Comparison of ENCODE assay signal across 8 cellular contexts in the genomic region with DNA sequence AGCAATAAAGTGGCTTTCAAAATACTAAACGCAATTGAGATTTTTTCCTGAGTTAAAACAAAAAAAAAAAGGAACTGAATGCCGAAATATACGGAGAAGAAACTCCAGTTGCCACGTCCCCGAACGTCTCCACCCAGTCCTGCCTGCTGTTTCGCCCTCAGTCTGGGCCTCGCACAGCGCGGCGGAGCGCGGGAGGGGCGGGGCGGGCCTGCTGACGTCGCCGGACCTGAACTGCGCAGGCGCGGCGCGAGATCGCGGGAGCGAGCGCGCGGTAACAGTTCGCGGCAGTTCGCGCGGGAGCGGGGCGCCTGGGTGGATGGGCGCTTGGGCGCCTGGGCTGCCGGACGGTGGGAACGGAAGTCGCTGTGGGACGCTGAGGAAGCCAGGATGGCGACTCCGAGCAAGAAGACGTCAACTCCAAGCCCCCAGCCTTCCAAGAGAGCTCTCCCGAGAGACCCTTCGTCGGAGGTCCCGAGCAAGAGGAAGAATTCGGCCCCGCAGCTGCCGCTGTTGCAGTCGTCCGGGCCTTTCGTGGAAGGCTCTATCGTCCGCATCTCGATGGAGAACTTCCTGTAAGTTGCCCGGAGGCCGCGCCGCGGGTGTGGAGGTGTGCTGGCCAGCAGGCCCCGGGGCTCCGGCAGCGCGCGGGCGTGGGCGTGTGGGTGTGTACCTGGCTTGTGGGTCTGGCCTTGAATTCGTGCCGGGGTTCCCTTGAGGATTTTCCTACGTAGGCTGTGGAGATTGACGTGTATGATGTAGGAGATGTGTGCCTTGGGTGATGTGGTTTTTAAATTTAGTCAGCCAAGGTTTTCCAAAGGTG. TPM values are rescaled to one million over a fixed set of nuclear protein-coding genes. Genes with fewer than 3 reads are reported as not detected.
DNase-seq lines count a peak whose midpoint lies in the region; ATAC-seq and TF ChIP-seq lines count a peak whose summit lies in the region.

Gene SMC5 (plus strand): TSS at position 287 of the 820 bp plus-strand sequence. CDS start 101 bp downstream, at position 388.

- peak within 1 kb of the TSS; percentile 95 for H3K4me2 ChIP-seq in PC-3 (ENCODE audit: low read length)

- BruUV-seq in PC-3 (replicated peaks; lab: Mats Ljungman, UMichigan) = no TSS peak

- H3K9ac ChIP-seq in PC-3 (ENCODE audit: low read length) = peak within 1 kb of the TSS; percentile 97

- no peaks in the 10 kb centered on the region for H3F3A ChIP-seq in PC-3 (ENCODE audit: low read length, unreplicated experiment)

- H3K9me3 ChIP-seq in PC-3 (ENCODE audit: low read length) = no peaks in the 10 kb centered on the region
- no peaks in the 10 kb centered on the region for H3K9me3 ChIP-seq in mucosa of descending colon

- peak within 1 kb of the TSS; percentile 75 for H3K4me3 ChIP-seq in Jurkat, Clone E6-1 (ENCODE audit: low read length)
- H3K4me3 ChIP-seq in PC-3 (ENCODE audit: low read length) (peak within 1 kb of the TSS; percentile 97), mucosa of descending colon (peak within 1 kb of the TSS; percentile 78)

- no peak for TF ChIP-seq CTCF in PC-3 (conservative IDR thresholded peaks at IDR 0.05; ENCODE audit: low read depth, low read length)
- no peak for TF ChIP-seq CTCF in mucosa of descending colon (IDR thresholded peaks at IDR 0.05)

- POLR2A ChIA-PET in PC-3 (lab: Charles Lee; ENCODE audit: unreplicated experiment) = no interaction called here

- DNase-seq in DMS153 treated with DMSO at 0.1 percent for 48 hours (lab: John Stamatoyannopoulos, UW; ENCODE audit: unreplicated experiment) (peak; percentile 83), PC-3 (peak; percentile 82), activated T-cell treated with anti-CD3 and anti-CD28 coated beads for 48 hours (ENCODE audit: low read depth) (peak; percentile 91), epithelial cell of prostate (ENCODE audit: low read depth, low spot score) (peak; percentile 64), mucosa of descending colon (peak; percentile 89 to 96 (median 94))
- DNase-seq in Jurkat, Clone E6-1 (ENCODE audit: low read depth, low spot score) = peak; percentile 81
- DNase-seq in stimulated activated CD8-positive, alpha-beta memory T cell treated with anti-CD3 and anti-CD28 coated beads, Interleukin-4, amount 100 ng/mL, for 1 hour (ENCODE audit: low read depth in 2 of 2, low spot score in 1 of 2) = peak; percentile 61 to 77

- H3K9me2 ChIP-seq in PC-3 (replicated peaks; ENCODE audit: low read length) = no peaks in the 10 kb centered on the region

- H3K27ac ChIP-seq in PC-3 (ENCODE audit: low read length) (peak within 1 kb of the TSS; percentile 95), epithelial cell of prostate (peak within 1 kb of the TSS; percentile 94)

- H3K79me2 ChIP-seq in PC-3 (ENCODE audit: low read length) = peaks cover 69% of the 10 kb centered on the region

- peaks cover 23% of the 10 kb centered on the region for H3K36me3 ChIP-seq in PC-3 (ENCODE audit: low read depth, low read length)
- no peaks in the 10 kb centered on the region for H3K36me3 ChIP-seq in mucosa of descending colon (ENCODE audit: low read depth)

- peak; percentile 82 for ATAC-seq in GM21717 (IDR thresholded peaks at IDR 0.05; ENCODE audit: unreplicated experiment)
- peak; percentile 64 for ATAC-seq in PC-3
- ATAC-seq in mucosa of descending colon = peak; percentile 94

- peaks cover 67% of the 10 kb centered on the region for H3K4me1 ChIP-seq in PC-3 (ENCODE audit: insufficient read depth, low read length)
- peaks cover 28% of the 10 kb centered on the region for H3K4me1 ChIP-seq in mucosa of descending colon (ENCODE audit: low read depth)

- intact Hi-C loops in PC-3 (cut with micrococcal nuclease) (loop anchor here (5.0 kb wide), 3 partner anchors 38 to 163 kb away; no protein-coding TSS in a partner anchor), mucosa of descending colon (cut with DNase I, micrococcal nuclease) (loop anchor here in 1 of 2 donors (10.0 kb wide), 1 partner anchor 64 kb away; no protein-coding TSS in a partner anchor)

- H4K20me1 ChIP-seq in PC-3 (ENCODE audit: low read length) = peaks cover 47% of the 10 kb centered on the region

- CTCF ChIA-PET in PC-3 (lab: Charles Lee) = no interaction called here

- H3K27me3 ChIP-seq in PC-3 (ENCODE audit: low read length) = no peaks in the 10 kb centered on the region

- peak within 1 kb of the TSS; percentile 82 for H2AFZ ChIP-seq in PC-3 (ENCODE audit: low read length)

RNA-seq across cellular contexts. Expression of gene SMC5, which starts in this region (rescaled TPM):
- polyA plus RNA-seq in Jurkat, Clone E6-1 (2012; ENCODE audit: insufficient read depth, insufficient read length) = 40.9 TPM
- total RNA-seq in PC-3 (2014; rRNA removed) (15.1 and 22.5 TPM in 2 replicates), mucosa of descending colon (10 to 100 TPM; 23.7 to 32.1 (median 31.7) TPM)

Comparison
In these comparisons a context has a peak if more than half of its experiments do, and no peak if none do; other contexts are left out.
1. Peak in every context shown above with its lines: DNase-seq, ATAC-seq, H3K4me3 ChIP-seq and H3K27ac ChIP-seq.